ENCODE assay signal across 1 cellular context in genomic region chr11:65435330-65435931, GRCh38.
TF ChIP-seq lines count a peak whose summit lies in the region.

No MANE protein-coding gene starts in this region.

TF ChIP-seq in GM23338, 12 proteins besides CTCF, POLR2A, EP300 and RAD21 (continued from another document):
- TF ChIP-seq ETS1 (IDR thresholded peaks at IDR 0.05) (no peak), EZH2 (IDR thresholded peaks at IDR 0.05; ENCODE audit: low read depth, unreplicated experiment) (no peak), REST (IDR thresholded peaks at IDR 0.05; ENCODE audit: unreplicated experiment) (no peak), CREB1 (CRISPR knock-in tag; IDR thresholded peaks at IDR 0.05; ENCODE audit: low read depth) (no peak), ZNF331 (CRISPR knock-in tag; IDR thresholded peaks at IDR 0.05; ENCODE audit: low read depth) (no peak), EZH2phosphoT487 (IDR thresholded peaks at IDR 0.05; ENCODE audit: unreplicated experiment) (no peak)
